10 cellular contexts compared by ENCODE assay signal in the genomic region with DNA sequence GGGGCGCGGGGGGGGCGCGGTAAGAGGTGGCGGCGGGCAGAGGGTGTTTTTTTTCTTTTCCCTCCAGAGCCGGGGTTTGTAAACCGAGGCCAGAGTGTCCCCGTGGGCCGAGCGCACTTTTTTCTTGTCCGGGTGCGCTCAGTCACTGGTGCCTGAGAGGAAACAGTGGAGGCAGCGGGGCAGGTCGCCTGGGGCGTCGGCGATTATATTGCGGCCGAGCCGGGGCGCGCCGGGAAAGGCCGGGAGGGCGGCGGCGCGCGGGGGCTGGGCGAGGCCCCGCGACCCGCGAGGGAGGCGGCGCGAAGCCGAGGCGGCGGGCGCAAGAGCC. TPM values are rescaled to one million over a fixed set of nuclear protein-coding genes. Genes with fewer than 3 reads are reported as not detected.
A peak's percentile ranks its signal among the peaks of the same experiment; 100 is the strongest.
DNase-seq lines count a peak whose midpoint lies in the region; ATAC-seq and TF ChIP-seq lines count a peak whose summit lies in the region.
"Had no signal": no experiment of that assay in that cellular context is flagged by ENCODE, and none has a peak within 500 bp of the region (broad histone marks: within the 10 kb centered on the region; RNA-seq: fewer than 3 reads in every experiment).

No MANE protein-coding gene starts in this region.

- peaks cover 85% of the 10 kb centered on the region for H3K27me3 Mint-ChIP-seq in activated T-cell treated with anti-CD3 and anti-CD28 coated beads, Interleukin-2, amount 50 U/mL, for 4 hours (ENCODE audit: low read depth)

- no peak overlapping the region for H2BK120ac ChIP-seq in mesendoderm (ENCODE audit: low read depth, low read length)

- no peaks in the 10 kb centered on the region for H3K36me3 Mint-ChIP-seq in activated T-cell treated with anti-CD3 and anti-CD28 coated beads, Interleukin-2, amount 50 U/mL, for 4 hours (ENCODE audit: insufficient read depth)

- no peak overlapping the region for H3K23ac ChIP-seq in mesendoderm (ENCODE audit: low read length)

- peak overlapping the region; percentile 27 for H3K4me2 ChIP-seq in mesendoderm (ENCODE audit: low read length)

- H3K9ac ChIP-seq in mesendoderm (ENCODE audit: low read length) = no peak overlapping the region
- H3K9ac ChIP-seq: BLaER1 treated with 17β-estradiol and CSF1 and Interleukin-3, amounts not matched to agents 10 nM and 100 nM had no signal

- no peak for DNase-seq in activated T-cell treated with anti-CD3 and anti-CD28 coated beads, Interleukin-2, amount 50 U/mL, for 4 hours
- no peak for DNase-seq in activated T-cell treated with anti-CD3 and anti-CD28 coated beads, Interleukin-2, amount 50 U/mL, for 1 hour
- DNase-seq in ascending aorta (ENCODE audit: low spot score in 2 of 2) = no peak
- DNase-seq in mesendoderm = no peak
- peak; percentile 64 for DNase-seq in transverse colon
- no peak for DNase-seq in AG08396 (ENCODE audit: low spot score)
- DNase-seq: activated B cell treated with CpG ODN at 0.5 μM for 24 hours had no signal

- H3K4me1 ChIP-seq in ascending aorta (peaks cover 0 to 5% of the 10 kb centered on the region in 2 donors), mesendoderm (ENCODE audit: control insufficient read depth, low read depth, low read length) (no peaks in the 10 kb centered on the region), transverse colon (peaks cover 12 to 56% (median 31%) of the 10 kb centered on the region in 4 donors)

- H4K8ac ChIP-seq in mesendoderm (ENCODE audit: low read depth, low read length) = no peak overlapping the region

- no peak overlapping the region for H3K4me3 Mint-ChIP-seq in activated T-cell treated with anti-CD3 and anti-CD28 coated beads, Interleukin-2, amount 50 U/mL, for 4 hours
- H3K4me3 Mint-ChIP-seq: activated B cell treated with CpG ODN at 0.5 μM for 24 hours had no signal

- H3K4ac ChIP-seq in mesendoderm (ENCODE audit: low read depth, low read length) = no peak overlapping the region

- peaks cover 4% of the 10 kb centered on the region for H3K9me3 Mint-ChIP-seq in activated T-cell treated with anti-CD3 and anti-CD28 coated beads, Interleukin-2, amount 50 U/mL, for 4 hours
- H3K9me3 Mint-ChIP-seq: activated B cell treated with CpG ODN at 0.5 μM for 24 hours had no signal

- H3K79me2 ChIP-seq in mesendoderm (ENCODE audit: control insufficient read depth, insufficient read depth, low read length) = no peaks in the 10 kb centered on the region

- ATAC-seq in activated T-cell treated with anti-CD3 and anti-CD28 coated beads, Interleukin-2, amount 50 U/mL, for 4 hours = peak; percentile 4 to 12
- ATAC-seq in GM18517 (IDR thresholded peaks at IDR 0.05; ENCODE audit: unreplicated experiment) = no peak
- ATAC-seq in HG02981 (IDR thresholded peaks at IDR 0.05; ENCODE audit: unreplicated experiment) = no peak

- TF ChIP-seq EP300 in transverse colon (IDR thresholded peaks at IDR 0.05; ENCODE audit: low read depth) = no peak

- peaks cover 26% of the 10 kb centered on the region for H3K4me1 Mint-ChIP-seq in activated T-cell treated with anti-CD3 and anti-CD28 coated beads, Interleukin-2, amount 50 U/mL, for 4 hours (ENCODE audit: low read depth)

- H4K5ac ChIP-seq in mesendoderm (ENCODE audit: low read length) = no peak overlapping the region

- no peak for TF ChIP-seq POLR2A in transverse colon (IDR thresholded peaks at IDR 0.05)

- H3K27me3 ChIP-seq in ascending aorta (no peaks in the 10 kb centered on the region), mesendoderm (ENCODE audit: insufficient read depth, low read length, poor library complexity) (peaks cover 82% of the 10 kb centered on the region), transverse colon (peaks cover 77% of the 10 kb centered on the region)

- H3K27ac ChIP-seq in ascending aorta (peak overlapping the region; percentile 89 to 96), mesendoderm (ENCODE audit: low read depth, low read length) (no peak overlapping the region), transverse colon (peak overlapping the region; percentile 94 to 96 (median 94))
- H3K27ac ChIP-seq: BLaER1 treated with 17β-estradiol and CSF1 and Interleukin-3, amounts not matched to agents 10 nM and 100 nM had no signal

- no CpG with 5 or more reads among the region's 42 CpGs for WGBS in mesendoderm (ENCODE audit: extremely low coverage, insufficient coverage, low lambda C conversion rate)
- 0 to 10% methylated on average over 2 to 40 of the region's 42 CpGs for WGBS in transverse colon (ENCODE audit: low coverage in 1 of 2), 2 donors

- in situ Hi-C loops in transverse colon (cut with MboI; ENCODE audit: low pct_ligation_motif_present in 1 of 4, low pct_unique_long_range_greater_than_20kb in 1 of 4, low sequenced_read_pairs in 3 of 4) = loop anchor here (5.0 to 25.0 kb wide), 6 partner anchors 325 to 1025 kb away; no protein-coding TSS in a partner anchor

- H3K56ac ChIP-seq in mesendoderm (ENCODE audit: low read length) = no peak overlapping the region

- H3K18ac ChIP-seq in mesendoderm (ENCODE audit: low read length) = no peak overlapping the region

- H3K9me3 ChIP-seq in ascending aorta = no peaks in the 10 kb centered on the region
- no peaks in the 10 kb centered on the region for H3K9me3 ChIP-seq in transverse colon

- no peak overlapping the region for H2BK5ac ChIP-seq in mesendoderm (ENCODE audit: low read length)

- H3K36me3 ChIP-seq in ascending aorta (no peaks in the 10 kb centered on the region), mesendoderm (ENCODE audit: control insufficient read depth, insufficient read depth, low read length) (no peaks in the 10 kb centered on the region), transverse colon (no peaks in the 10 kb centered on the region)
- H3K36me3 ChIP-seq: BLaER1 treated with 17β-estradiol and CSF1 and Interleukin-3, amounts not matched to agents 10 nM and 100 nM had no signal

- H2BK15ac ChIP-seq in mesendoderm (replicated peaks; ENCODE audit: low read depth) = no peak overlapping the region

- H3K4me3 ChIP-seq in ascending aorta (peak overlapping the region; percentile 61 to 88), mesendoderm (ENCODE audit: low read length) (no peak overlapping the region), transverse colon (peak overlapping the region; percentile 44 to 68 (median 57))

- H2AK5ac ChIP-seq in mesendoderm (ENCODE audit: low read length) = no peak overlapping the region

- intact Hi-C loops in ascending aorta (cut with DNase I) = loop anchor here (5.0 to 10.0 kb wide), 4 partner anchors 683 to 1205 kb away; no protein-coding TSS in a partner anchor
- intact Hi-C loops in transverse colon (cut with DNase I; ENCODE audit: low total_unique reads) = loop anchor here (5.0 kb wide), 1 partner anchor 508 kb away; no protein-coding TSS in a partner anchor

- TF ChIP-seq CTCF in ascending aorta (IDR thresholded peaks at IDR 0.05) (no peak), transverse colon (IDR thresholded peaks at IDR 0.05) (no peak)

- no peaks in the 10 kb centered on the region for H3K79me1 ChIP-seq in mesendoderm (ENCODE audit: low read length)

RNA-seq across cellular contexts. Expression of a gene that starts 0.3 kb away (rescaled TPM):
- under 1 TPM in 1 of 3 donors, not detected in 2; 0.11 TPM for total RNA-seq in activated T-cell treated with anti-CD3 and anti-CD28 coated beads, Interleukin-2, amount 50 U/mL, for 4 hours
- total RNA-seq in ascending aorta (19.8 TPM), transverse colon (10 to 100 TPM in 2 of 4 donors, 1 to 10 TPM in 2; 7.8 to 23.5 (median 13.4) TPM)
- not detected for polyA plus RNA-seq in mesendoderm (2013, experiment 1 of 2)
- not detected for polyA plus RNA-seq in mesendoderm (2013, experiment 2 of 2)
- total RNA-seq: activated B cell treated with CpG ODN at 0.5 μM for 24 hours had no signal

RNA-seq across cellular contexts. Expression of a gene that starts 7.3 kb away (rescaled TPM):
- not detected for total RNA-seq in activated T-cell treated with anti-CD3 and anti-CD28 coated beads, Interleukin-2, amount 50 U/mL, for 4 hours
- total RNA-seq in ascending aorta = not detected
- not detected for polyA plus RNA-seq in mesendoderm (2013, experiment 1 of 2)
- polyA plus RNA-seq in mesendoderm (2013, experiment 2 of 2) = not detected
- 10 to 100 TPM in 2 of 4 donors, 1 to 10 TPM in 2; 2.7 to 13.3 (median 7.5) TPM for total RNA-seq in transverse colon
- total RNA-seq: activated B cell treated with CpG ODN at 0.5 μM for 24 hours had no signal

RNA-seq across cellular contexts. Expression of a gene that starts 13.2 kb away (rescaled TPM):
- not detected for total RNA-seq in activated T-cell treated with anti-CD3 and anti-CD28 coated beads, Interleukin-2, amount 50 U/mL, for 4 hours
- total RNA-seq in ascending aorta (not detected), transverse colon (10 to 100 TPM in 2 of 4 donors, 1 to 10 TPM in 2; 1.1 to 25.1 (median 7.6) TPM)
- not detected for polyA plus RNA-seq in mesendoderm (2013, experiment 1 of 2)
- polyA plus RNA-seq in mesendoderm (2013, experiment 2 of 2) = not detected
- total RNA-seq: activated B cell treated with CpG ODN at 0.5 μM for 24 hours had no signal

RNA-seq across cellular contexts. Expression of a gene that starts 21.6 kb away (rescaled TPM):
- total RNA-seq in activated T-cell treated with anti-CD3 and anti-CD28 coated beads, Interleukin-2, amount 50 U/mL, for 4 hours = not detected
- total RNA-seq in ascending aorta (13.6 TPM), transverse colon (10 to 100 TPM in 3 of 4 donors, 1 to 10 TPM in 1; 2.2 to 25.5 (median 15.3) TPM)
- polyA plus RNA-seq in mesendoderm (2013, experiment 1 of 2) = not detected
- polyA plus RNA-seq in mesendoderm (2013, experiment 2 of 2) = not detected
- total RNA-seq: activated B cell treated with CpG ODN at 0.5 μM for 24 hours had no signal

RNA-seq across cellular contexts. Expression of a gene that starts 22.7 kb away (rescaled TPM):
- total RNA-seq in activated T-cell treated with anti-CD3 and anti-CD28 coated beads, Interleukin-2, amount 50 U/mL, for 4 hours = not detected
- total RNA-seq in ascending aorta (not detected), transverse colon (10 to 100 TPM in 1 of 4 donors, 1 to 10 TPM in 2, under 1 TPM in 1; 0.41 to 13.5 (median 4.4) TPM)
- 0.08 TPM for polyA plus RNA-seq in mesendoderm (2013, experiment 1 of 2)
- polyA plus RNA-seq in mesendoderm (2013, experiment 2 of 2) = 0.08 TPM
- total RNA-seq: activated B cell treated with CpG ODN at 0.5 μM for 24 hours had no signal

Comparison
In these comparisons a context has a peak if more than half of its experiments do, and no peak if none do; other contexts are left out.
1. ATAC-seq: peak in activated T-cell treated with anti-CD3 and anti-CD28 coated beads, Interleukin-2, amount 50 U/mL, for 4 hours (2 of 2); none in GM18517 (single experiment) and HG02981 (single experiment).
2. RNA of a gene that starts 0.3 kb away (total RNA-seq): 19.8 TPM in ascending aorta (single experiment) and 7.8 to 23.5 TPM in transverse colon; 0.11 TPM in activated T-cell treated with anti-CD3 and anti-CD28 coated beads, Interleukin-2, amount 50 U/mL, for 4 hours; every median in the first group is over 4 times any median in the second.